Comparison of ENCODE assay signal across 12 cellular contexts in the genomic region with DNA sequence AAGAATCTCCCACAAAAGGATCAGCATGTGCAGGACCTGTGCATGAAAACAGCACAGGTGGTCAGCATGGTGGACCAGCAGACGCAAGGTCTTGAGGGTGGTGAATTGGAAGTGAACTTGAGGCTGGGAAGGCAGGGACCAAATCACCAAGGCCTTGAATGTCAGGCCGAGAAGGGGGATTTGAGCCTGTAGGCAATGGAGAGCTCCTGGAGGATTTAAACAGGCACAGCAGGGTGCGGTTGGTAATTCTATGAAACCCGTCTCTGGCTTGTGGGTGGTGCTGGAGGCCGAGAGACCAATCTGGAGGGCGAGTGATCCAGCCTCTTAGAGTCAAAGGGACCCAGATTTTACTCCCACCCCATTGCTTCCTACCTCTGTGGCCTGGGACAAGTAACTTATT. TPM values are rescaled to one million over a fixed set of nuclear protein-coding genes. Genes with fewer than 3 reads are reported as not detected.
DNase-seq lines count a peak whose midpoint lies in the region; ATAC-seq, FAIRE-seq and TF ChIP-seq lines count a peak whose summit lies in the region.
"Had no signal": no experiment of that assay in that cellular context is flagged by ENCODE, and none has a peak within 500 bp of the region (broad histone marks: within the 10 kb centered on the region; RNA-seq: fewer than 3 reads in every experiment).

No MANE protein-coding gene starts in this region.

- ATAC-seq in thoracic aorta (ENCODE audit: insufficient number of reproducible peaks, low FRiP score, low read depth) = no peak
- no peak for ATAC-seq in GM18520 (IDR thresholded peaks at IDR 0.05; ENCODE audit: unreplicated experiment)

- H3K4me2 ChIP-seq in astrocyte (ENCODE audit: low read length) (peak overlapping the region; percentile 94), keratinocyte (ENCODE audit: control insufficient read depth, extremely low read depth, insufficient read depth, low read depth, low read length) (peak overlapping the region; percentile 89)

- peaks cover 16% of the 10 kb centered on the region for H3K9me1 ChIP-seq in keratinocyte (ENCODE audit: control insufficient read depth, extremely low read depth, insufficient read depth, low read length)

- H3K79me2 ChIP-seq in astrocyte (ENCODE audit: insufficient read depth, low read length) = peaks cover 71% of the 10 kb centered on the region
- H3K79me2 ChIP-seq in keratinocyte (ENCODE audit: control insufficient read depth, insufficient read depth, low read length) = peaks cover 60% of the 10 kb centered on the region

- no peak for FAIRE-seq in astrocyte (lab: Jason Lieb, UNC)
- FAIRE-seq in keratinocyte (lab: Jason Lieb, UNC) = no peak

- H3K27me3 ChIP-seq in astrocyte (ENCODE audit: insufficient read depth, low read length) (no peaks in the 10 kb centered on the region), keratinocyte (ENCODE audit: control insufficient read depth, extremely low read depth, insufficient read depth, low read length) (no peaks in the 10 kb centered on the region), thoracic aorta (replicated peaks; ENCODE audit: insufficient read depth) (no peaks in the 10 kb centered on the region)

- H3K9me3 ChIP-seq in astrocyte (ENCODE audit: insufficient read depth, low read depth, low read length) (no peaks in the 10 kb centered on the region), keratinocyte (ENCODE audit: control insufficient read depth, low read depth, low read length) (no peaks in the 10 kb centered on the region), thoracic aorta (no peaks in the 10 kb centered on the region)

- DNase-seq in NCI-H82 (lab: John Stamatoyannopoulos, UW) (peak; percentile 24), NCI-H82 treated with DMSO at 0.1 percent for 48 hours (lab: John Stamatoyannopoulos, UW; ENCODE audit: unreplicated experiment) (no peak), astrocyte (ENCODE audit: low read depth) (no peak), keratinocyte (ENCODE audit: low read depth, low spot score) (no peak), thoracic aorta (ENCODE audit: low spot score) (no peak), NCI-H1930 (lab: John Stamatoyannopoulos, UW) (no peak)
- DNase-seq in activated CD4-positive, CD25-positive, alpha-beta regulatory T cell treated with anti-CD3 and anti-CD28 coated beads, Interleukin-2, amount 50 U/mL, for 72 hours = no peak
- DNase-seq: NCI-H526 treated with DMSO at 0.1 percent for 48 hours; stimulated activated naive CD4-positive, alpha-beta T cell treated with Interleukin-2 at 50 U/mL for 16 hours had no signal

- H3K4me1 ChIP-seq in astrocyte (ENCODE audit: insufficient read depth, low read length) (peaks cover 15% of the 10 kb centered on the region), keratinocyte (ENCODE audit: control insufficient read depth, extremely low read depth, insufficient read depth, low read length) (peaks cover 68% of the 10 kb centered on the region), thoracic aorta (ENCODE audit: control insufficient read depth in 1 of 2, low read depth in 2 of 2) (peaks cover 11 to 69% of the 10 kb centered on the region in 2 donors)

- no peak overlapping the region for H2AFZ ChIP-seq in astrocyte (ENCODE audit: low read depth, low read length)
- no peak overlapping the region for H2AFZ ChIP-seq in keratinocyte (ENCODE audit: control insufficient read depth, low read length)

- dilution Hi-C loops in keratinocyte (cut with MboI; ENCODE audit: extremely low pct_ligation_motif_present, low sequenced_read_pairs) = no loop called here

- H3K36me3 ChIP-seq in astrocyte (ENCODE audit: insufficient read depth, low read length) (no peaks in the 10 kb centered on the region), keratinocyte (ENCODE audit: control insufficient read depth in 2 of 2, extremely low read depth in 1 of 2, insufficient read depth in 2 of 2, low read length in 2 of 2) (peaks cover 2 to 20% of the 10 kb centered on the region in 2 experiments), thoracic aorta (no peaks in the 10 kb centered on the region)

- peaks cover 45% of the 10 kb centered on the region for H3K4me1 Mint-ChIP-seq in astrocyte (ENCODE audit: low read depth, unreplicated experiment)

- no peaks in the 10 kb centered on the region for H3K27me3 Mint-ChIP-seq in astrocyte (ENCODE audit: low read depth, unreplicated experiment)

- H3K36me3 Mint-ChIP-seq in astrocyte (ENCODE audit: low read depth, unreplicated experiment) = peaks cover 22% of the 10 kb centered on the region
- H3K36me3 Mint-ChIP-seq: memory B cell had no signal

- no peaks in the 10 kb centered on the region for H3K9me3 Mint-ChIP-seq in astrocyte (ENCODE audit: unreplicated experiment)
- H3K9me3 Mint-ChIP-seq: memory B cell; T-helper 1 cell treated with Interleukin-12 subunit alpha and Interleukin-12 subunit beta and Interleukin-4 antibody, amounts not matched to agents 30 μg/mL and 1 μg/mL, for 36 hours had no signal

- peak overlapping the region; percentile 85 for H3K27ac Mint-ChIP-seq in astrocyte (ENCODE audit: unreplicated experiment)
- H3K27ac Mint-ChIP-seq: memory B cell; T-helper 1 cell treated with Interleukin-12 subunit alpha and Interleukin-12 subunit beta and Interleukin-4 antibody, amounts not matched to agents 30 μg/mL and 1 μg/mL, for 36 hours had no signal

- H3K27ac ChIP-seq in astrocyte (ENCODE audit: low read depth, low read length) (no peak overlapping the region), keratinocyte (ENCODE audit: control insufficient read depth, insufficient read depth, low read length) (no peak overlapping the region), thoracic aorta (peak overlapping the region; percentile 3 to 97)

- H3K9ac ChIP-seq in astrocyte (ENCODE audit: low read length) (peak overlapping the region; percentile 98), keratinocyte (ENCODE audit: control insufficient read depth, extremely low read depth, insufficient read depth, low read length) (peak overlapping the region; percentile 95)

- no peak overlapping the region for H3K4me3 ChIP-seq in astrocyte (ENCODE audit: insufficient read depth, low read depth, low read length)
- H3K4me3 ChIP-seq in keratinocyte (ENCODE audit: control insufficient read depth in 2 of 3, extremely low read depth in 1 of 3, insufficient read depth in 2 of 3, low read depth in 1 of 3, low read length in 3 of 3) = peak overlapping the region; percentile 81 to 90 (median 87)
- H3K4me3 ChIP-seq in thoracic aorta = peak overlapping the region; percentile 98

- H3K4me3 Mint-ChIP-seq in astrocyte (ENCODE audit: unreplicated experiment) = peak overlapping the region; percentile 91
- H3K4me3 Mint-ChIP-seq: memory B cell had no signal

- H4K20me1 ChIP-seq in astrocyte (ENCODE audit: insufficient read depth, low read length) = peaks cover 60% of the 10 kb centered on the region
- peaks cover 27% of the 10 kb centered on the region for H4K20me1 ChIP-seq in keratinocyte (ENCODE audit: control insufficient read depth, extremely low read depth, insufficient read depth, low read length)

- no peak for TF ChIP-seq CTCF in astrocyte (IDR thresholded peaks at IDR 0.05; ENCODE audit: insufficient read depth, low read depth, low read length)
- no peak for TF ChIP-seq CTCF in keratinocyte (optimal IDR thresholded peaks at IDR 0.05 in 1 of 3, IDR thresholded peaks at IDR 0.05 in 1 of 3, conservative IDR thresholded peaks at IDR 0.05 in 1 of 3; ENCODE audit: extremely low read depth in 1 of 3, insufficient read depth in 2 of 3, low read length in 3 of 3)
- no peak for TF ChIP-seq CTCF in thoracic aorta (IDR thresholded peaks at IDR 0.05)

RNA-seq across cellular contexts. Expression of a gene that starts 2.4 kb away (rescaled TPM):
- 57.9 and 69.6 TPM in 2 replicates for total RNA-seq in astrocyte
- polyA plus RNA-seq in keratinocyte = 22.8 to 36.1 TPM (median 35.8 TPM) in 3 replicates
- polyA plus RNA-seq in keratinocyte (2011; ENCODE audit: low read depth) = 3.6 TPM
- polyA plus RNA-seq in keratinocyte (2011; cell fraction: cytosol; rRNA removed) = 23.3 and 32.4 TPM in 2 replicates
- 46.7 and 64.8 TPM in 2 replicates for polyA plus RNA-seq in keratinocyte (2011; cell fraction: nucleus; rRNA removed)
- polyA plus RNA-seq in keratinocyte (2012; ENCODE audit: low replicate concordance) = 24.0 and 42.3 TPM in 2 replicates
- 27.5 to 79.8 TPM (median 38.8 TPM) in 3 replicates for polyA minus RNA-seq in keratinocyte
- 58.9 TPM for polyA minus RNA-seq in keratinocyte (2011; cell fraction: cytosol; rRNA and poly(A)+ RNA removed)
- polyA minus RNA-seq in keratinocyte (2011; cell fraction: nucleus; rRNA and poly(A)+ RNA removed) = 52.7 and 54.9 TPM in 2 replicates
- total RNA-seq in thoracic aorta = 100 to 1,000 TPM in 1 of 2 donors, 10 to 100 TPM in 1; 42.2 to 100 TPM

Comparison
In these comparisons a context has a peak if more than half of its experiments do, and no peak if none do; other contexts are left out.
1. H3K27ac ChIP-seq: peak in thoracic aorta (2 of 2); none in astrocyte (single experiment) and keratinocyte (single experiment).